1 cellular context compared by ENCODE assay signal in the genomic region with DNA sequence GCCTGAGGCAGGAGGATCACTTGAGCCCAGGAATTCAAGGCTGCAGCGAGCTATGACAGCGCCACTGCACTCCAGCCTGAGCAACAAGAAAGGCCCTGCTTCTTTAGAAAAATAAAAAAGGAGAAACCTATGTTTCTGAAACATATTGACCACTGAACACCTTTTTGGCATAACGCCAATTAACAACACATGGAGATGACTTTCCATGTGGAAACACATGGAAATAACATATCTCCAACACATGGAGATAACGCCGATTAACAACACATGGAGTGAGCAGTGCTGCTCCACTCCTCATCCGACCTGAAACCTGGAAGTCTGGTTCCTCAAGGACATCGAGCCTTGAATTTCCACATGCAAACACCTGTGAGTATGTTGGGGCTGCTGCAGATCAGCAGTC.
TF ChIP-seq lines count a peak whose summit lies in the region.

No MANE protein-coding gene starts in this region.

TF ChIP-seq in HepG2, 621 proteins besides CTCF, POLR2A, EP300 and RAD21 (continued from another document):
- TF ChIP-seq, protein P1, sequence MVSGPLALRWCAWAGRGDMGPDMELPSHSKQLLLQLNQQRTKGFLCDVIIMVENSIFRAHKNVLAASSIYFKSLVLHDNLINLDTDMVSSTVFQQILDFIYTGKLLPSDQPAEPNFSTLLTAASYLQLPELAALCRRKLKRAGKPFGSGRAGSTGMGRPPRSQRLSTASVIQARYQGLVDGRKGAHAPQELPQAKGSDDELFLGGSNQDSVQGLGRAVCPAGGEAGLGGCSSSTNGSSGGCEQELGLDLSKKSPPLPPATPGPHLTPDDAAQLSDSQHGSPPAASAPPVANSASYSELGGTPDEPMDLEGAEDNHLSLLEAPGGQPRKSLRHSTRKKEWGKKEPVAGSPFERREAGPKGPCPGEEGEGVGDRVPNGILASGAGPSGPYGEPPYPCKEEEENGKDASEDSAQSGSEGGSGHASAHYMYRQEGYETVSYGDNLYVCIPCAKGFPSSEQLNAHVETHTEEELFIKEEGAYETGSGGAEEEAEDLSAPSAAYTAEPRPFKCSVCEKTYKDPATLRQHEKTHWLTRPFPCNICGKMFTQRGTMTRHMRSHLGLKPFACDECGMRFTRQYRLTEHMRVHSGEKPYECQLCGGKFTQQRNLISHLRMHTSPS (CRISPR knock-in tag; IDR thresholded peaks at IDR 0.05; ENCODE audit: low read depth): no peak
- no peak for TF ChIP-seq ZNF563 (CRISPR knock-in tag; IDR thresholded peaks at IDR 0.05)
